In the genomic region with DNA sequence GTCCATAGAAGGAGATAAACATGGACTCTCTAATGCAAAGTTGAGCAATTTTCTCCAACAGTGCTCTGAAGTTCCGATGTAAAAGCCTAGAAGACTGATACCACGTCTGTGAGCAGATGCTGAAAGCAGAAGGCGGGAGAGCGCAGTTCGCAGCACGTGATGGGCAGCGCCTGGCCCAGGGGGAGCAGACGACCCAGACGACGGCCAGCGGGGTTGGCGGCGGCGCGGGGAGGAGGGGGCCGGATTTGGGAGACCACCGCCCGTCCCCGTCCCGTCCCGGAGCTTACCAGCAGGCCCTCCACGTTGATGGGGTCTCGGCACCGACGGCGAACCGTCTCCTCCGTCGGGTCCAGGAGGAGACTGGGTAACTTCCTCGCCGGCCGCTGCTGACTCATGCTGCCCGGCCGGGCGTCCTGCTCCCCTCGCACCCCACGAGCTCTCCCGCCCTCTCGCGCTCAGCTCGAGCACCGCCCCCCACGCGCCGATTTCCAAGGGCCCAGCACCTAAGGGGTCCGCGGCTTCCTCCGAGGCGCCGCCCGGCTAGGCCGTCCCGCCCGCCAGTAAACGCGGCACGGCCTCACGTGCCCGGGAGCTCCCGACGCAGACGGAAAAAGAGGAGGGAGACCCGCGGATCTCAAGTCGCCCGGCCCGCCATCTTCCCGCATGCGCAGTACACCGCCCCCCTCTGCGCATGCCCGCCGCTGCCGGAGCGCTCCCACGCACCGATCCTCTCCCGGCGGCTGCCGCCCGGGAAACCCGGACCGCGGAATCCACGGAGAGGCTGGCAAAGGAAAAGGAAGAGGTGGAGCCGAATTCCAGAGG, we compare ENCODE assay signal across 8 cellular contexts. TPM values are rescaled to one million over a fixed set of nuclear protein-coding genes. Genes with fewer than 3 reads are reported as not detected.
DNase-seq lines count a peak whose midpoint lies in the region; ATAC-seq and TF ChIP-seq lines count a peak whose summit lies in the region.

A gene with protein sequence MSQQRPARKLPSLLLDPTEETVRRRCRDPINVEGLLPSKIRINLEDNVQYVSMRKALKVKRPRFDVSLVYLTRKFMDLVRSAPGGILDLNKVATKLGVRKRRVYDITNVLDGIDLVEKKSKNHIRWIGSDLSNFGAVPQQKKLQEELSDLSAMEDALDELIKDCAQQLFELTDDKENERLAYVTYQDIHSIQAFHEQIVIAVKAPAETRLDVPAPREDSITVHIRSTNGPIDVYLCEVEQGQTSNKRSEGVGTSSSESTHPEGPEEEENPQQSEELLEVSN (minus strand): TSS at position 677 of the 822 bp plus-strand sequence. CDS start 282 bp downstream, at position 395.

- H3K4me3 ChIP-seq in cardiac fibroblast (replicated peaks in 1 of 2; ENCODE audit: low read depth in 2 of 2, low read length in 2 of 2) = peak within 1 kb of the TSS; percentile 61 to 76

- CTCF ChIA-PET in activated B cell treated with CpG ODN at 0.5 μM for 24 hours (lab: Charles Lee) = interaction anchor here (0.9 to 1.6 kb wide), 8 partner anchors 11 to 633 kb away, joined by 3 to 4 read pairs (median 4); a partner anchor contains a TSS

- no peaks in the 10 kb centered on the region for H3K27me3 Mint-ChIP-seq in activated B cell treated with CpG ODN at 0.5 μM for 24 hours
- H3K27me3 Mint-ChIP-seq in immature natural killer cell (ENCODE audit: low read depth in 3 of 3) = peaks cover 14 to 19% (median 15%) of the 10 kb centered on the region in 3 donors

- in situ Hi-C loops in ACHN (cut with HindIII; ENCODE audit: low pct_ligation_motif_present, low pct_unique_long_range_greater_than_20kb, low sequenced_read_pairs) = no loop called here

- intact Hi-C loops in activated B cell treated with CpG ODN at 0.5 μM for 24 hours (cut with micrococcal nuclease) = loop anchor here (1.0 to 10.0 kb wide), 8 partner anchors 123 to 1252 kb away; a partner anchor contains a TSS

- POLR2A ChIA-PET in activated B cell treated with CpG ODN at 0.5 μM for 24 hours (lab: Charles Lee) = interaction anchor here (0.6 to 2.3 kb wide), 5 partner anchors 180 to 333 kb away, joined by 3 to 13 read pairs (median 4); a partner anchor contains a TSS

- no peak for TF ChIP-seq CTCF in activated B cell treated with CpG ODN at 0.5 μM for 24 hours (IDR thresholded peaks at IDR 0.05)
- TF ChIP-seq CTCF in cardiac fibroblast (IDR thresholded peaks at IDR 0.05; ENCODE audit: low read depth, low read length) = no peak

- DNase-seq in ACHN = peak; percentile 97
- peak; percentile 93 for DNase-seq in NCI-H345 treated with DMSO at 0.1 percent for 48 hours (lab: John Stamatoyannopoulos, UW; ENCODE audit: unreplicated experiment)
- DNase-seq in activated B cell treated with CpG ODN at 0.5 μM for 24 hours = peak; percentile 93
- DNase-seq in cardiac fibroblast (ENCODE audit: low read depth in 2 of 2) = peak; percentile 95 to 96
- DNase-seq in immature natural killer cell = peak; percentile 88 to 89 (median 88)
- DNase-seq in smooth muscle cell of the brain vasculature (ENCODE audit: low read depth, low spot score) = peak; percentile 84

- H3K9me3 Mint-ChIP-seq in activated B cell treated with CpG ODN at 0.5 μM for 24 hours = no peaks in the 10 kb centered on the region
- H3K9me3 Mint-ChIP-seq in immature natural killer cell = peaks cover 0 to 1% (median 0%) of the 10 kb centered on the region in 6 donors

- H3K4me1 Mint-ChIP-seq in activated B cell treated with CpG ODN at 0.5 μM for 24 hours (peaks cover 31% of the 10 kb centered on the region), immature natural killer cell (peaks cover 27 to 48% of the 10 kb centered on the region in 2 donors)

- H3K27ac Mint-ChIP-seq in activated B cell treated with CpG ODN at 0.5 μM for 24 hours (peak within 1 kb of the TSS; percentile 89), immature natural killer cell (peak within 1 kb of the TSS; percentile 85 to 95 (median 92))

- ATAC-seq in GM18907 (IDR thresholded peaks at IDR 0.05; ENCODE audit: unreplicated experiment) (peak; percentile 65), HG03196 (IDR thresholded peaks at IDR 0.05; ENCODE audit: unreplicated experiment) (peak; percentile 61), activated B cell treated with CpG ODN at 0.5 μM for 24 hours (ENCODE audit: low read depth) (peak; percentile 81)

- H3K36me3 Mint-ChIP-seq in activated B cell treated with CpG ODN at 0.5 μM for 24 hours (ENCODE audit: low read depth) (peaks cover 14% of the 10 kb centered on the region), immature natural killer cell (peaks cover 0 to 3% (median 0%) of the 10 kb centered on the region in 3 donors)

- peak within 1 kb of the TSS; percentile 98 for H3K4me3 Mint-ChIP-seq in activated B cell treated with CpG ODN at 0.5 μM for 24 hours
- H3K4me3 Mint-ChIP-seq in immature natural killer cell = peak within 1 kb of the TSS; percentile 91 to 98 (median 95)

RNA-seq across cellular contexts. Expression of the gene that starts here (rescaled TPM):
- total RNA-seq in activated B cell treated with CpG ODN at 0.5 μM for 24 hours = 11.8 and 12.4 TPM in 2 replicates
- 1 to 10 TPM; 2.8 to 7.6 (median 6.6) TPM for polyA plus RNA-seq in immature natural killer cell

Comparison
In these comparisons a context has a peak if more than half of its experiments do, and no peak if none do; other contexts are left out.
1. Peak in every context shown above with its lines: DNase-seq, ATAC-seq and H3K4me3 ChIP-seq.